In genomic region chr2:15136639-15137038, GRCh38 we compare ENCODE assay signal across 11 cellular contexts.
"Had no signal": no experiment of that assay in that cellular context is flagged by ENCODE, and none has a peak within 500 bp of the region (broad histone marks: within the 10 kb centered on the region; RNA-seq: fewer than 3 reads in every experiment).

No MANE protein-coding gene starts in this region.

- H3K27ac Mint-ChIP-seq: GM23338, H9, HFFc6 had no signal

- H3K9ac ChIP-seq: GM23248 had no signal

- FAIRE-seq: H1, H54 had no signal

- H3K4me2 ChIP-seq: GM23338 had no signal

- H3K27ac ChIP-seq: GM23248 had no signal

- DNase-seq: GM23248, GOT3, H7, H9, HCEC 1CT, HFFc6 had no signal

- H3K9me3 Mint-ChIP-seq: HFFc6 had no signal

- H3K4me1 Mint-ChIP-seq: GM23338 had no signal

- H3K9me3 ChIP-seq: HAP-1 had no signal

- H3K36me3 ChIP-seq: HAP-1 had no signal

- H3K4me3 ChIP-seq: GM23248, GM23338, HAP-1 had no signal

- ATAC-seq: GM23338, HCT116 had no signal

- H3K4me1 ChIP-seq: HAP-1 had no signal

- H3K4me3 Mint-ChIP-seq: GM23338, H9, HFFc6 had no signal

- H2AFZ ChIP-seq: GM23248, GM23338 had no signal
